38 cellular contexts compared by ENCODE assay signal in the genomic region with DNA sequence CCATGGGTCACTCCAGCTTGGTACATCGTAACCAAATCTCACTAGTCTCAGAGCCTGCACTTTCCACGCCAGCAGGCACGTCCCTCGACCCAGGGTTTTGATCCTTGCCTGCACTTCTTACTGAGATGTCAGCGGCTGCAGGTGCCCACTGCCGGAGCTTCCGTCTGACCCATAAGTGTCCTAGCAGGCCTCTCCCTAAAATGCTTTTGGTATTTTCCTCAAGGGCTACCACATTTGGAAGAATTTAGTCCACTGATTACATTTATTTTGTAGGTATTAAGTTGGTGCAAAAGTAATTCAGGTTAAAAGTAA.
"Had no signal": no experiment of that assay in that cellular context is flagged by ENCODE, and none has a peak within 500 bp of the region (broad histone marks: within the 10 kb centered on the region; RNA-seq: fewer than 3 reads in every experiment).

No MANE protein-coding gene starts in this region.

- H3K36me3 ChIP-seq: adrenal gland, brain microvascular endothelial cell, breast epithelium had no signal

- H3K9me3 ChIP-seq: adrenal gland, body of pancreas, breast epithelium had no signal

- DNase-seq: activated B cell treated with CpG ODN at 0.5 μM for 24 hours; activated CD4-positive, alpha-beta memory T cell treated with anti-CD3 and anti-CD28 coated beads for 36 hours; activated CD4-positive, alpha-beta T cell treated with anti-CD3 and anti-CD28 coated beads for 4 hours; activated CD4-positive, alpha-beta T cell treated with anti-CD3 and anti-CD28 coated beads, Interleukin-2, amount 10 ng/mL, durations not matched to agents 24 days and 14 days; activated CD4-positive, alpha-beta T cell treated with anti-CD3 and anti-CD28 coated beads, Interleukin-2, amount 50 U/mL, for 1 hour; activated CD4-positive, alpha-beta T cell treated with anti-CD3 and anti-CD28 coated beads, Interleukin-2, amount 50 U/mL, for 4 hours; activated CD4-positive, CD25-positive, alpha-beta regulatory T cell treated with anti-CD3 and anti-CD28 coated beads, Interleukin-2, amount 50 U/mL, for 72 hours; activated CD8-positive, alpha-beta memory T cell treated with anti-CD3 and anti-CD28 coated beads, Interleukin-2, amount 50 U/mL, for 4 hours; activated CD8-positive, alpha-beta T cell treated with anti-CD3 and anti-CD28 coated beads for 36 hours; activated effector memory CD4-positive, alpha-beta T cell treated with anti-CD3 and anti-CD28 coated beads, Interleukin-2, amount 50 U/mL, for 16 hours; activated gamma-delta T cell treated with Interleukin-2 at 50 U/mL for 16 hours; activated naive CD4-positive, alpha-beta T cell; activated naive CD4-positive, alpha-beta T cell treated with anti-CD3 and anti-CD28 coated beads for 36 hours; activated naive CD4-positive, alpha-beta T cell treated with anti-CD3 and anti-CD28 coated beads, Interleukin-2, amount 50 U/mL, for 16 hours; activated naive CD8-positive, alpha-beta T cell treated with anti-CD3 and anti-CD28 coated beads for 36 hours; activated T-cell treated with anti-CD3 and anti-CD28 coated beads for 4 hours; activated T-cell treated with anti-CD3 and anti-CD28 coated beads, Interleukin-2, amount 50 U/mL, for 1 hour; activated T-cell treated with anti-CD3 and anti-CD28 coated beads, Interleukin-2, amount 50 U/mL, for 4 hours; activated T-cell treated with anti-CD3 and anti-CD28 coated beads, Interleukin-2, amount 50 U/mL, for 72 hours; amniotic stem cell; aorta; brain microvascular endothelial cell; cerebellar nuclear complex; T-helper 1 cell; T-helper 2 cell; T-helper 9 cell had no signal

- H3K27ac ChIP-seq: adrenal gland, body of pancreas, brain microvascular endothelial cell, breast epithelium, VCaP had no signal

- ATAC-seq: activated CD8-positive, alpha-beta T cell treated with anti-CD3 and anti-CD28 coated beads for 36 hours; activated naive CD4-positive, alpha-beta T cell treated with anti-CD3 and anti-CD28 coated beads, Interleukin-2, amount 50 U/mL, for 72 hours; activated T-cell treated with anti-CD3 and anti-CD28 coated beads, Interleukin-2, amount 50 U/mL, for 4 hours; activated T-cell treated with anti-CD3 and anti-CD28 coated beads, Interleukin-2, amount 50 U/mL, for 72 hours; activated T-helper 17 cell treated with anti-CD3 and anti-CD28 coated beads, Interleukin-2, amount 50 U/mL, for 72 hours; body of pancreas had no signal

- H3K36me3 Mint-ChIP-seq: activated CD4-positive, alpha-beta memory T cell treated with anti-CD3 and anti-CD28 coated beads for 36 hours; activated naive CD4-positive, alpha-beta T cell treated with anti-CD3 and anti-CD28 coated beads, Interleukin-2, amount 50 U/mL, for 72 hours; activated naive CD8-positive, alpha-beta T cell treated with anti-CD3 and anti-CD28 coated beads for 36 hours had no signal

- H3K27ac Mint-ChIP-seq: activated B cell treated with CpG ODN at 0.5 μM for 24 hours; activated CD4-positive, alpha-beta memory T cell treated with anti-CD3 and anti-CD28 coated beads for 36 hours; activated CD4-positive, alpha-beta T cell treated with anti-CD3 and anti-CD28 coated beads, Interleukin-2, amount 10 ng/mL, durations not matched to agents 24 days and 14 days; activated CD8-positive, alpha-beta T cell treated with anti-CD3 and anti-CD28 coated beads for 36 hours; activated naive CD4-positive, alpha-beta T cell treated with anti-CD3 and anti-CD28 coated beads for 36 hours; activated naive CD4-positive, alpha-beta T cell treated with anti-CD3 and anti-CD28 coated beads, Interleukin-2, amount 50 U/mL, for 72 hours; activated naive CD8-positive, alpha-beta T cell treated with anti-CD3 and anti-CD28 coated beads for 36 hours; activated T-cell treated with anti-CD3 and anti-CD28 coated beads, Interleukin-2, amount 50 U/mL, for 72 hours; activated T-helper 1 cell treated with anti-CD3 and anti-CD28 coated beads, Interleukin-12 subunit alpha, Interleukin-12 subunit beta, Interleukin-2, Interleukin-4 antibody, amounts not matched to agents 30 ng/mL and 10 ng/mL and 1 ng/mL, durations not matched to agents 14 hours and 24 hours and 36 hours; activated T-helper 17 cell treated with anti-CD3 and anti-CD28 coated beads, Interleukin-2, amount 50 U/mL, for 72 hours; T-helper 1 cell treated with Interleukin-12 subunit alpha and Interleukin-12 subunit beta and Interleukin-4 antibody, amounts not matched to agents 30 μg/mL and 1 μg/mL, for 36 hours; T-helper 2 cell treated with Interferon-gamma antibody and Interleukin-4, amounts not matched to agents 5 μg/mL and 100 μg/mL, for 36 hours had no signal

- FAIRE-seq: astrocyte, TTC549 had no signal

- H3K27me3 Mint-ChIP-seq: activated CD4-positive, alpha-beta memory T cell treated with anti-CD3 and anti-CD28 coated beads for 36 hours; activated naive CD8-positive, alpha-beta T cell treated with anti-CD3 and anti-CD28 coated beads for 36 hours had no signal

- H3K9me3 Mint-ChIP-seq: activated B cell treated with CpG ODN at 0.5 μM for 24 hours; activated CD4-positive, alpha-beta memory T cell treated with anti-CD3 and anti-CD28 coated beads for 36 hours; activated CD4-positive, alpha-beta T cell treated with anti-CD3 and anti-CD28 coated beads, Interleukin-2, amount 10 ng/mL, durations not matched to agents 24 days and 14 days; activated CD8-positive, alpha-beta T cell treated with anti-CD3 and anti-CD28 coated beads for 36 hours; activated naive CD4-positive, alpha-beta T cell treated with anti-CD3 and anti-CD28 coated beads for 36 hours; activated T-cell treated with anti-CD3 and anti-CD28 coated beads, Interleukin-2, amount 50 U/mL, for 4 hours; activated T-helper 1 cell treated with anti-CD3 and anti-CD28 coated beads, Interleukin-12 subunit alpha, Interleukin-12 subunit beta, Interleukin-2, Interleukin-4 antibody, amounts not matched to agents 30 ng/mL and 10 ng/mL and 1 ng/mL, durations not matched to agents 14 hours and 24 hours and 36 hours; activated T-helper 17 cell treated with anti-CD3 and anti-CD28 coated beads, Interleukin-2, amount 50 U/mL, for 72 hours; central memory CD8-positive, alpha-beta T cell; T-helper 1 cell treated with Interleukin-12 subunit alpha and Interleukin-12 subunit beta and Interleukin-4 antibody, amounts not matched to agents 30 μg/mL and 1 μg/mL, for 36 hours; T-helper 2 cell treated with Interferon-gamma antibody and Interleukin-4, amounts not matched to agents 5 μg/mL and 100 μg/mL, for 36 hours had no signal

- H3K4me3 ChIP-seq: adrenal gland, body of pancreas, breast epithelium had no signal

- H3K4me1 Mint-ChIP-seq: activated CD4-positive, alpha-beta T cell treated with anti-CD3 and anti-CD28 coated beads, Interleukin-2, amount 10 ng/mL, durations not matched to agents 24 days and 14 days; activated T-helper 17 cell treated with anti-CD3 and anti-CD28 coated beads, Interleukin-2, amount 50 U/mL, for 72 hours; central memory CD8-positive, alpha-beta T cell had no signal

- H3K27me3 ChIP-seq: adrenal gland, body of pancreas, brain microvascular endothelial cell, breast epithelium had no signal

- H3K4me1 ChIP-seq: adrenal gland, body of pancreas, breast epithelium had no signal

- H3K4me3 Mint-ChIP-seq: activated B cell treated with CpG ODN at 0.5 μM for 24 hours; activated CD4-positive, alpha-beta memory T cell treated with anti-CD3 and anti-CD28 coated beads for 36 hours; activated CD4-positive, alpha-beta T cell treated with anti-CD3 and anti-CD28 coated beads, Interleukin-2, amount 10 ng/mL, durations not matched to agents 24 days and 14 days; activated CD8-positive, alpha-beta T cell treated with anti-CD3 and anti-CD28 coated beads for 36 hours; activated naive CD4-positive, alpha-beta T cell treated with anti-CD3 and anti-CD28 coated beads for 36 hours; activated naive CD8-positive, alpha-beta T cell treated with anti-CD3 and anti-CD28 coated beads for 36 hours; activated T-cell treated with anti-CD3 and anti-CD28 coated beads, Interleukin-2, amount 50 U/mL, for 4 hours; activated T-cell treated with anti-CD3 and anti-CD28 coated beads, Interleukin-2, amount 50 U/mL, for 72 hours; activated T-helper 1 cell treated with anti-CD3 and anti-CD28 coated beads, Interleukin-12 subunit alpha, Interleukin-12 subunit beta, Interleukin-2, Interleukin-4 antibody, amounts not matched to agents 30 ng/mL and 10 ng/mL and 1 ng/mL, durations not matched to agents 14 hours and 24 hours and 36 hours; activated T-helper 17 cell treated with anti-CD3 and anti-CD28 coated beads, Interleukin-2, amount 50 U/mL, for 72 hours; central memory CD8-positive, alpha-beta T cell; T-helper 1 cell treated with Interleukin-12 subunit alpha and Interleukin-12 subunit beta and Interleukin-4 antibody, amounts not matched to agents 30 μg/mL and 1 μg/mL, for 36 hours; T-helper 2 cell treated with Interferon-gamma antibody and Interleukin-4, amounts not matched to agents 5 μg/mL and 100 μg/mL, for 36 hours had no signal
